31 cellular contexts compared by ENCODE assay signal in the genomic region with DNA sequence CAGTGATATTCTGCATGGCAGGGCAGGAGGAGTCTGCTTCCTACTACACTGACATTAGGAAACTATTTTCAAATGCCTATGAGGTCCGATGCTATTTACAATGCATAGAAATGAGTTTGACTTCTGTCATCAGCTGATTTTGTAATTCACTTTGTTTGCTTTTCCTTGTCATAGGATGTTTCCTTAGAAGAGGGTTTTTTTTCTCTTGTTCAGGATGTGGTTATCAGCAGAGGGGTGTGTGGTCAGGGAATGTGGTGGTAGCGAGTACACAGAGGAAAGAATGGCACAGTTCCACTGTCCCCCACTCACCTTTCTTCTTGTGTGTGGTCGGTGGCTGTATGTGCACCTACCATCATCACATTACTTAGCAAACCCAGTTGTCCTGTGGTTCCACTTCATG.
DNase-seq lines count a peak whose midpoint lies in the region; ATAC-seq and TF ChIP-seq lines count a peak whose summit lies in the region.
"Had no signal": no experiment of that assay in that cellular context is flagged by ENCODE, and none has a peak within 500 bp of the region (broad histone marks: within the 10 kb centered on the region; RNA-seq: fewer than 3 reads in every experiment).

No MANE protein-coding gene starts in this region.

- no peaks in the 10 kb centered on the region for H3K4me1 ChIP-seq in PC-3 (ENCODE audit: insufficient read depth, low read length)
- H3K4me1 ChIP-seq: A549 had no signal

- DNase-seq in A172 (ENCODE audit: low spot score) (peak; percentile 74), PC-3 (peak; percentile 55), choroid plexus epithelial cell (ENCODE audit: low read depth) (peak; percentile 3), kidney tubule cell (ENCODE audit: low spot score) (peak; percentile 73), DMS114 treated with DMSO at 0.1 percent for 48 hours (lab: John Stamatoyannopoulos, UW; ENCODE audit: unreplicated experiment) (no peak)
- no peak for DNase-seq in activated CD4-positive, alpha-beta T cell treated with anti-CD3 and anti-CD28 coated beads for 36 hours
- no peak for DNase-seq in activated T-helper 2 cell treated with anti-CD3 and anti-CD28 coated beads, Interferon-gamma antibody, Interleukin-2, Interleukin-4, amounts not matched to agents 10 μg/mL and 5 μg/mL and 100 μg/mL, durations not matched to agents 14 hours and 24 hours and 36 hours (ENCODE audit: low spot score)
- DNase-seq: activated CD4-positive, alpha-beta T cell treated with anti-CD3 and anti-CD28 coated beads for 48 hours; activated effector memory CD4-positive, alpha-beta T cell treated with anti-CD3 and anti-CD28 coated beads, Interleukin-2, amount 50 U/mL, for 16 hours; activated naive CD8-positive, alpha-beta T cell treated with anti-CD3 and anti-CD28 coated beads for 36 hours; activated T-cell treated with anti-CD3 and anti-CD28 coated beads for 4 hours; AML-193; anterior cingulate cortex; CD4-positive, CD25-positive, alpha-beta regulatory T cell; effector CD8-positive, alpha-beta T cell; foreskin fibroblast; head of caudate nucleus; naive thymus-derived CD8-positive, alpha-beta T cell; NCI-H1436 treated with DMSO at 0.1 percent for 48 hours; NCI-H2081 treated with DMSO at 0.1 percent for 48 hours; NCI-H345; NCI-H69; SIG-M5; stimulated activated CD4-positive, alpha-beta T cell treated with anti-CD3 and anti-CD28 coated beads, Interleukin-15, amount 100 ng/mL, for 24 hours; trophoblast cell had no signal

- no peak overlapping the region for H3K27ac ChIP-seq in PC-3 (ENCODE audit: low read length)
- H3K27ac ChIP-seq: A549, coronary artery had no signal

- no peaks in the 10 kb centered on the region for H3K79me2 ChIP-seq in PC-3 (ENCODE audit: low read length)

- H4K20me1 ChIP-seq in PC-3 (ENCODE audit: low read length) = no peaks in the 10 kb centered on the region

- 0 out of 2 replicates have a peak, but pooled peaks cover 3% of the 10 kb centered on the region for H3K27me3 ChIP-seq in PC-3 (ENCODE audit: low read length)

- H3K36me3 Mint-ChIP-seq in activated CD4-positive, alpha-beta T cell treated with anti-CD3 and anti-CD28 coated beads for 36 hours (ENCODE audit: low read depth) = no peaks in the 10 kb centered on the region
- no peaks in the 10 kb centered on the region for H3K36me3 Mint-ChIP-seq in activated T-helper 2 cell treated with anti-CD3 and anti-CD28 coated beads, Interferon-gamma antibody, Interleukin-2, Interleukin-4, amounts not matched to agents 10 μg/mL and 5 μg/mL and 100 μg/mL, durations not matched to agents 14 hours and 24 hours and 36 hours (ENCODE audit: low read depth)
- H3K36me3 Mint-ChIP-seq: activated naive CD8-positive, alpha-beta T cell treated with anti-CD3 and anti-CD28 coated beads for 36 hours; CD4-positive, CD25-positive, alpha-beta regulatory T cell; naive thymus-derived CD8-positive, alpha-beta T cell; stimulated activated memory B cell treated with anti-CD40 and anti-IgM and Interleukin-4, amounts not matched to agents 10 μg/mL and 1 μg/mL and 100 μg/mL, for 72 hours had no signal

- no peaks in the 10 kb centered on the region for H3K4me1 Mint-ChIP-seq in activated CD4-positive, alpha-beta T cell treated with anti-CD3 and anti-CD28 coated beads for 36 hours
- no peaks in the 10 kb centered on the region for H3K4me1 Mint-ChIP-seq in activated T-helper 2 cell treated with anti-CD3 and anti-CD28 coated beads, Interferon-gamma antibody, Interleukin-2, Interleukin-4, amounts not matched to agents 10 μg/mL and 5 μg/mL and 100 μg/mL, durations not matched to agents 14 hours and 24 hours and 36 hours (ENCODE audit: low read depth)
- H3K4me1 Mint-ChIP-seq: activated naive CD8-positive, alpha-beta T cell treated with anti-CD3 and anti-CD28 coated beads for 36 hours; stimulated activated memory B cell treated with anti-CD40 and anti-IgM and Interleukin-4, amounts not matched to agents 10 μg/mL and 1 μg/mL and 100 μg/mL, for 72 hours had no signal

- TF ChIP-seq CTCF in PC-3 (conservative IDR thresholded peaks at IDR 0.05; ENCODE audit: low read depth, low read length) (no peak), choroid plexus epithelial cell (conservative IDR thresholded peaks at IDR 0.05; ENCODE audit: low read depth, low read length) (no peak)

- H3K9me3 ChIP-seq in PC-3 (ENCODE audit: low read length) = no peaks in the 10 kb centered on the region; the same call in 1 of the 2 replicates
- H3K9me3 ChIP-seq: A549 had no signal

- H3K9ac ChIP-seq in PC-3 (ENCODE audit: low read length) = no peak overlapping the region

- no peaks in the 10 kb centered on the region for H3K9me2 ChIP-seq in PC-3 (replicated peaks; ENCODE audit: low read length)

- H3K4me3 Mint-ChIP-seq in activated CD4-positive, alpha-beta T cell treated with anti-CD3 and anti-CD28 coated beads for 36 hours = no peak overlapping the region
- H3K4me3 Mint-ChIP-seq in activated T-helper 2 cell treated with anti-CD3 and anti-CD28 coated beads, Interferon-gamma antibody, Interleukin-2, Interleukin-4, amounts not matched to agents 10 μg/mL and 5 μg/mL and 100 μg/mL, durations not matched to agents 14 hours and 24 hours and 36 hours (ENCODE audit: low read depth) = no peak overlapping the region
- H3K4me3 Mint-ChIP-seq: activated naive CD8-positive, alpha-beta T cell treated with anti-CD3 and anti-CD28 coated beads for 36 hours; CD4-positive, CD25-positive, alpha-beta regulatory T cell; naive thymus-derived CD8-positive, alpha-beta T cell; stimulated activated memory B cell treated with anti-CD40 and anti-IgM and Interleukin-4, amounts not matched to agents 10 μg/mL and 1 μg/mL and 100 μg/mL, for 72 hours had no signal

- peaks cover 4% of the 10 kb centered on the region for H3K9me3 Mint-ChIP-seq in activated CD4-positive, alpha-beta T cell treated with anti-CD3 and anti-CD28 coated beads for 36 hours (ENCODE audit: low read depth)
- no peaks in the 10 kb centered on the region for H3K9me3 Mint-ChIP-seq in activated T-helper 2 cell treated with anti-CD3 and anti-CD28 coated beads, Interferon-gamma antibody, Interleukin-2, Interleukin-4, amounts not matched to agents 10 μg/mL and 5 μg/mL and 100 μg/mL, durations not matched to agents 14 hours and 24 hours and 36 hours
- H3K9me3 Mint-ChIP-seq: activated naive CD8-positive, alpha-beta T cell treated with anti-CD3 and anti-CD28 coated beads for 36 hours; stimulated activated memory B cell treated with anti-CD40 and anti-IgM and Interleukin-4, amounts not matched to agents 10 μg/mL and 1 μg/mL and 100 μg/mL, for 72 hours had no signal

- CTCF ChIA-PET in PC-3 (lab: Charles Lee) = no interaction called here
- CTCF ChIA-PET in activated CD4-positive, alpha-beta T cell treated with anti-CD3 and anti-CD28 coated beads for 36 hours (lab: Charles Lee) = no interaction called here

- H3K4me2 ChIP-seq in PC-3 (ENCODE audit: low read length) = no peak overlapping the region
- H3K4me2 ChIP-seq: A549 had no signal

- H3K27me3 Mint-ChIP-seq in activated CD4-positive, alpha-beta T cell treated with anti-CD3 and anti-CD28 coated beads for 36 hours = peaks cover 7% of the 10 kb centered on the region
- H3K27me3 Mint-ChIP-seq in activated T-helper 2 cell treated with anti-CD3 and anti-CD28 coated beads, Interferon-gamma antibody, Interleukin-2, Interleukin-4, amounts not matched to agents 10 μg/mL and 5 μg/mL and 100 μg/mL, durations not matched to agents 14 hours and 24 hours and 36 hours (ENCODE audit: low read depth) = no peaks in the 10 kb centered on the region
- H3K27me3 Mint-ChIP-seq: activated naive CD8-positive, alpha-beta T cell treated with anti-CD3 and anti-CD28 coated beads for 36 hours; CD4-positive, CD25-positive, alpha-beta regulatory T cell; stimulated activated memory B cell treated with anti-CD40 and anti-IgM and Interleukin-4, amounts not matched to agents 10 μg/mL and 1 μg/mL and 100 μg/mL, for 72 hours had no signal

- no peak overlapping the region for H3K4me3 ChIP-seq in PC-3 (ENCODE audit: low read length)
- H3K4me3 ChIP-seq in choroid plexus epithelial cell (ENCODE audit: low read depth, low read length) = no peak overlapping the region
- H3K4me3 ChIP-seq: A549, coronary artery, GM12878 had no signal

- ATAC-seq in PC-3 = no peak
- ATAC-seq in activated CD4-positive, alpha-beta T cell treated with anti-CD3 and anti-CD28 coated beads for 36 hours = no peak
- ATAC-seq in GM18870 (IDR thresholded peaks at IDR 0.05; ENCODE audit: unreplicated experiment) = no peak
- ATAC-seq: A549; GM12878; naive thymus-derived CD8-positive, alpha-beta T cell; Panc1; stimulated activated memory B cell treated with anti-CD40 and anti-IgM and Interleukin-4, amounts not matched to agents 10 μg/mL and 1 μg/mL and 100 μg/mL, for 72 hours had no signal

- H2AFZ ChIP-seq in PC-3 (ENCODE audit: low read length) = no peak overlapping the region

- no TSS peak for BruUV-seq in PC-3 (replicated peaks; lab: Mats Ljungman, UMichigan)

- intact Hi-C loops in PC-3 (cut with micrococcal nuclease) = no loop called here
- intact Hi-C loops in activated CD4-positive, alpha-beta T cell treated with anti-CD3 and anti-CD28 coated beads for 36 hours (cut with DNase I, micrococcal nuclease) = no loop called here
- intact Hi-C loops in activated T-helper 2 cell treated with anti-CD3 and anti-CD28 coated beads, Interferon-gamma antibody, Interleukin-2, Interleukin-4, amounts not matched to agents 10 μg/mL and 5 μg/mL and 100 μg/mL, durations not matched to agents 14 hours and 24 hours and 36 hours (cut with micrococcal nuclease) = no loop called here

- H3F3A ChIP-seq in PC-3 (ENCODE audit: low read length, unreplicated experiment) = no peaks in the 10 kb centered on the region

- no peaks in the 10 kb centered on the region for H3K36me3 ChIP-seq in PC-3 (ENCODE audit: low read depth, low read length)

- POLR2A ChIA-PET in PC-3 (lab: Charles Lee; ENCODE audit: unreplicated experiment) = no interaction called here
- POLR2A ChIA-PET in activated CD4-positive, alpha-beta T cell treated with anti-CD3 and anti-CD28 coated beads for 36 hours (lab: Charles Lee) = no interaction called here

- H3K27ac Mint-ChIP-seq in activated CD4-positive, alpha-beta T cell treated with anti-CD3 and anti-CD28 coated beads for 36 hours = no peak overlapping the region
- H3K27ac Mint-ChIP-seq in activated T-helper 2 cell treated with anti-CD3 and anti-CD28 coated beads, Interferon-gamma antibody, Interleukin-2, Interleukin-4, amounts not matched to agents 10 μg/mL and 5 μg/mL and 100 μg/mL, durations not matched to agents 14 hours and 24 hours and 36 hours = no peak overlapping the region
- H3K27ac Mint-ChIP-seq: activated naive CD8-positive, alpha-beta T cell treated with anti-CD3 and anti-CD28 coated beads for 36 hours; CD4-positive, CD25-positive, alpha-beta regulatory T cell; naive thymus-derived CD8-positive, alpha-beta T cell; stimulated activated memory B cell treated with anti-CD40 and anti-IgM and Interleukin-4, amounts not matched to agents 10 μg/mL and 1 μg/mL and 100 μg/mL, for 72 hours had no signal

Comparison
In these comparisons a context has a peak if more than half of its experiments do, and no peak if none do; other contexts are left out.
1. DNase-seq: peak in A172 (single experiment), PC-3 (single experiment), choroid plexus epithelial cell (single experiment) and kidney tubule cell (single experiment); none in activated CD4-positive, alpha-beta T cell treated with anti-CD3 and anti-CD28 coated beads for 36 hours (single experiment), activated T-helper 2 cell treated with anti-CD3 and anti-CD28 coated beads, Interferon-gamma antibody, Interleukin-2, Interleukin-4, amounts not matched to agents 10 μg/mL and 5 μg/mL and 100 μg/mL, durations not matched to agents 14 hours and 24 hours and 36 hours (single experiment) and DMS114 treated with DMSO at 0.1 percent for 48 hours (single experiment).